ENCODE assay signal across 8 cellular contexts in genomic region chr2:207746131-207746530, GRCh38. TPM values are rescaled to one million over a fixed set of nuclear protein-coding genes. Genes with fewer than 3 reads are reported as not detected.
DNase-seq lines count a peak whose midpoint lies in the region; ATAC-seq, FAIRE-seq and TF ChIP-seq lines count a peak whose summit lies in the region.

No MANE protein-coding gene starts in this region.

- H3K4me1 ChIP-seq in CD4-positive, alpha-beta memory T cell (ENCODE audit: insufficient read depth, low read length), result no peaks in the 10 kb centered on the region

- POLR2A ChIA-PET in CD4-positive, alpha-beta memory T cell (lab: Charles Lee; ENCODE audit: partially characterized antibody), result interaction anchor here (0.9 to 1.0 kb wide), 2 partner anchors 34 to 35 kb away, joined by 3 read pairs; partner anchors contain the start of gene CCNYL1

- no peak overlapping the region for H3K27ac Mint-ChIP-seq in CD4-positive, alpha-beta memory T cell

- peak; percentile 31 to 45 (median 37) for DNase-seq in CD4-positive, alpha-beta memory T cell
- DNase-seq in NCI-H2029 (lab: John Stamatoyannopoulos, UW) (peak; percentile 35), epithelial cell of esophagus (ENCODE audit: low read depth) (peak; percentile 71), myocyte (ENCODE audit: low read depth) (peak; percentile 67), ureter (ENCODE audit: low spot score) (peak; percentile 54)

- peak; percentile 59 for FAIRE-seq in TTC549 (lab: Jason Lieb, UNC)

- TF ChIP-seq CTCF in epithelial cell of esophagus (IDR thresholded peaks at IDR 0.05; ENCODE audit: insufficient read depth, low read depth, low read length, missing control alignments), result peak; percentile 99

- CTCF ChIA-PET in CD4-positive, alpha-beta memory T cell (lab: Charles Lee; ENCODE audit: partially characterized antibody), result interaction anchor here (0.9 to 5.5 kb wide), 15 partner anchors 9 to 328 kb away, joined by 3 to 50 read pairs (median 4); no protein-coding TSS in a partner anchor

- intact Hi-C loops in CD4-positive, alpha-beta memory T cell (cut with micrococcal nuclease), result loop anchor here (1.0 to 2.0 kb wide), 3 partner anchors 227 to 326 kb away; no protein-coding TSS in a partner anchor

- ATAC-seq in GM18858 (IDR thresholded peaks at IDR 0.05; ENCODE audit: unreplicated experiment) (peak; percentile 96), HG02943 (IDR thresholded peaks at IDR 0.05; ENCODE audit: low read depth, unreplicated experiment) (peak; percentile 76)

- no peak overlapping the region for H3K4me3 ChIP-seq in CD4-positive, alpha-beta memory T cell (ENCODE audit: low read length in 2 of 2)
- H3K4me3 ChIP-seq in epithelial cell of esophagus (ENCODE audit: low read length), result no peak overlapping the region

- peaks cover 19 to 27% of the 10 kb centered on the region in 2 donors for H3K36me3 Mint-ChIP-seq in CD4-positive, alpha-beta memory T cell

- H3K4me1 Mint-ChIP-seq in CD4-positive, alpha-beta memory T cell, result no peaks in the 10 kb centered on the region

- no peaks in the 10 kb centered on the region for H3K27me3 Mint-ChIP-seq in CD4-positive, alpha-beta memory T cell

- H3K4me3 Mint-ChIP-seq in CD4-positive, alpha-beta memory T cell, result no peak overlapping the region

- no peaks in the 10 kb centered on the region for H3K9me3 Mint-ChIP-seq in CD4-positive, alpha-beta memory T cell

- H3K27ac ChIP-seq in CD4-positive, alpha-beta memory T cell (ENCODE audit: low read depth, low read length), result no peak overlapping the region

- H3K36me3 ChIP-seq in CD4-positive, alpha-beta memory T cell (ENCODE audit: insufficient read depth, low read length), result peaks cover 13% of the 10 kb centered on the region

- H3K27me3 ChIP-seq in CD4-positive, alpha-beta memory T cell (ENCODE audit: insufficient read depth, low read length), result no peaks in the 10 kb centered on the region

- no peaks in the 10 kb centered on the region for H3K9me3 ChIP-seq in CD4-positive, alpha-beta memory T cell (ENCODE audit: control insufficient read depth in 1 of 2, low read length in 2 of 2)

RNA-seq across cellular contexts. Expression of gene FZD5, which starts 23.6 kb away (rescaled TPM):
- under 1 TPM; 0.33 to 0.38 TPM for total RNA-seq in CD4-positive, alpha-beta memory T cell
- polyA plus RNA-seq in CD4-positive, alpha-beta memory T cell, result under 1 TPM in 1 of 2 donors, not detected in 1; 0.04 TPM
- total RNA-seq in myocyte (1.5 and 2.5 TPM in 2 replicates), ureter (11.6 TPM)
- 0.43 TPM for polyA plus RNA-seq in myocyte (2012)

RNA-seq across cellular contexts. Expression of gene CCNYL1, which starts 34.7 kb away (rescaled TPM):
- 10 to 100 TPM in 1 of 2 experiments, 1 to 10 TPM in 1; 9.7 to 10.5 TPM for total RNA-seq in CD4-positive, alpha-beta memory T cell
- polyA plus RNA-seq in CD4-positive, alpha-beta memory T cell, result 1 to 10 TPM in 1 of 2 donors, under 1 TPM in 1; 1.00 to 2.3 TPM
- total RNA-seq in myocyte (6.6 and 7.0 TPM in 2 replicates), ureter (21.1 TPM)
- polyA plus RNA-seq in myocyte (2012), result 9.7 TPM
